ENCODE assay signal across 10 cellular contexts in the genomic region with DNA sequence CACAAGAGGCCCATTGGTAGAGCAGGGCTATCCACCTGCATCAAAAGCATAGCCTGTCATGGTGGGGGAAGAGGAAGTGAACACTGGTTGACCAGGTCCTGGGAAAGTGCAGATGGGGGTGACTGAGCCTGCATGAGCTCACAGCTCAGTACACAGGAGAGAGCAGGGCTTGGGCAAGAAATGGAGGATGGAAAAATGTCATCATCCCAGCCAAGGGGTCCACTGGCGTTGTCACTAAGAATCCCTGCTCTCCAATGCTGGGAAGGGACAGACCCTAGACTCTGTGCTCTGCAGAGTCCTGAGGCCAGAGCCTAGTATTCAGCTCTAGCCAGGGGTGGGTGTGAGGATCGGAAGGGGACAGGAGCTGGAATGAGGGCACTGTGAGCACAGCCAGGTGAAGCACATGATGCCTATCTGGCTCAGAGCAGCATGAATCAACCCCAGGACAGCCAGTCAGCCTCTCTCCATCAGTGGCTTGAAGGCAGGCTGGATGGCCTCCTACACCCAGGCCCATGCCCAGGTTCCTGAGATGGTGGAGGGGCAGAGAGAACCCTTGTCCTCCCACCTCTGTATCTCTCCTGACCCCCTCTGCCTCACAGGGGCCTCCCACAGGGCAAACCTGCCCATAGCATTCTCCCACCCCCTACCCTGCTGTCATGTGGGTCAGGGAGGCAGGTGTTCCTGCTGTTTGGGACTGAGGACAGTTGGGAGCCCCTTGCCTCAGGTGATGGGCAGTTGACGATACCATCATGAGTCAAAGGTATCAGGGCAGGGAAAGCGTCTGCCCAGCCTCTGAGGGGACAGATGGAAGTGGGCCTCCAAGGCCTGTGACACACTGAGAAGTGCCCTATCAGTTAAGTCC. TPM values are rescaled to one million over a fixed set of nuclear protein-coding genes. Genes with fewer than 3 reads are reported as not detected.
DNase-seq lines count a peak whose midpoint lies in the region; ATAC-seq and TF ChIP-seq lines count a peak whose summit lies in the region.
"Had no signal": no experiment of that assay in that cellular context is flagged by ENCODE, and none has a peak within 500 bp of the region (broad histone marks: within the 10 kb centered on the region; RNA-seq: fewer than 3 reads in every experiment).

No MANE protein-coding gene starts in this region.

- peak overlapping the region; percentile 72 for H3K9ac ChIP-seq in MM.1S (ENCODE audit: low read length)

- TF ChIP-seq CTCF in MM.1S (IDR thresholded peaks at IDR 0.05; ENCODE audit: low read length) = no peak
- TF ChIP-seq CTCF in dorsolateral prefrontal cortex (IDR thresholded peaks at IDR 0.05 in 54 of 56, conservative IDR thresholded peaks at IDR 0.05 in 2 of 56; ENCODE audit: low read depth in 1 of 56, partially characterized antibody in 56 of 56) = no peak
- TF ChIP-seq CTCF in thyroid gland (IDR thresholded peaks at IDR 0.05) = no peak
- no peak for TF ChIP-seq CTCF in tibial artery (IDR thresholded peaks at IDR 0.05)

- H3K9me2 ChIP-seq in MM.1S (replicated peaks; ENCODE audit: insufficient read depth, low read length) = no peaks in the 10 kb centered on the region

- no peaks in the 10 kb centered on the region for H3K9me3 Mint-ChIP-seq in activated naive CD4-positive, alpha-beta T cell treated with anti-CD3 and anti-CD28 coated beads, Interleukin-2, amount 10 ng/mL, durations not matched to agents 7 days and 5 days
- H3K9me3 Mint-ChIP-seq: nephron had no signal

- no peaks in the 10 kb centered on the region for H3K27me3 Mint-ChIP-seq in activated naive CD4-positive, alpha-beta T cell treated with anti-CD3 and anti-CD28 coated beads, Interleukin-2, amount 10 ng/mL, durations not matched to agents 7 days and 5 days

- no peak for DNase-seq in activated naive CD4-positive, alpha-beta T cell treated with anti-CD3 and anti-CD28 coated beads, Interleukin-2, amount 10 ng/mL, durations not matched to agents 7 days and 5 days
- DNase-seq in activated naive CD4-positive, alpha-beta T cell (lab: John Stamatoyannopoulos, UW) = no peak
- peak; percentile 47 for DNase-seq in MM.1S
- DNase-seq in dorsolateral prefrontal cortex = no peak
- DNase-seq in thyroid gland = no peak
- no peak for DNase-seq in tibial artery
- no peak for DNase-seq in NCI-H510A (lab: John Stamatoyannopoulos, UW)
- DNase-seq: NCI-H1930 had no signal

- H3K36me3 ChIP-seq in MM.1S (replicated peaks; ENCODE audit: insufficient read depth, low read length) (no peaks in the 10 kb centered on the region), thyroid gland (peaks cover 21 to 27% of the 10 kb centered on the region in 2 donors), tibial artery (peaks cover 20 to 59% (median 36%) of the 10 kb centered on the region in 3 donors)

- WGBS in thyroid gland, 2 donors = 93% methylated on average over 4 of the region's 4 CpGs

- H3K4me3 ChIP-seq in MM.1S (ENCODE audit: low read length) (peak overlapping the region; percentile 61), dorsolateral prefrontal cortex (no peak overlapping the region), thyroid gland (replicated peaks in 1 of 3) (no peak overlapping the region), tibial artery (no peak overlapping the region)

- ATAC-seq in GM21381 (IDR thresholded peaks at IDR 0.05; ENCODE audit: unreplicated experiment) = no peak

- TF ChIP-seq POLR2A in thyroid gland (IDR thresholded peaks at IDR 0.05) = no peak

- H3K79me2 ChIP-seq in MM.1S (ENCODE audit: low read length) = peaks cover 73% of the 10 kb centered on the region

- peaks cover 94% of the 10 kb centered on the region for H3K4me1 ChIP-seq in MM.1S (ENCODE audit: low read length)
- peaks cover 6 to 36% of the 10 kb centered on the region in 2 donors for H3K4me1 ChIP-seq in thyroid gland
- H3K4me1 ChIP-seq in tibial artery = peaks cover 0 to 34% (median 3%) of the 10 kb centered on the region in 4 donors

- intact Hi-C loops in dorsolateral prefrontal cortex (cut with DNase I) = loop anchor here (5.0 kb wide), 2 partner anchors 94 to 119 kb away; a partner anchor contains a TSS
- intact Hi-C loops in thyroid gland (cut with DNase I) = loop anchor here (5.0 kb wide), 2 partner anchors 99 to 119 kb away; a partner anchor contains a TSS
- intact Hi-C loops in tibial artery (cut with DNase I; ENCODE audit: low total_unique reads) = loop anchor here (5.0 kb wide), 1 partner anchor 119 kb away; a partner anchor contains a TSS

- no peak overlapping the region for H2AFZ ChIP-seq in MM.1S (ENCODE audit: low read length)

- peak overlapping the region; percentile 73 for H3K4me3 Mint-ChIP-seq in activated naive CD4-positive, alpha-beta T cell treated with anti-CD3 and anti-CD28 coated beads, Interleukin-2, amount 10 ng/mL, durations not matched to agents 7 days and 5 days
- H3K4me3 Mint-ChIP-seq: nephron had no signal

- H3K9me3 ChIP-seq in MM.1S (replicated peaks; ENCODE audit: insufficient read depth, low read length) (no peaks in the 10 kb centered on the region), thyroid gland (no peaks in the 10 kb centered on the region), tibial artery (no peaks in the 10 kb centered on the region)

- no peaks in the 10 kb centered on the region for H4K20me1 ChIP-seq in MM.1S (ENCODE audit: insufficient read depth, low read length)

- H3K27ac Mint-ChIP-seq in activated naive CD4-positive, alpha-beta T cell treated with anti-CD3 and anti-CD28 coated beads, Interleukin-2, amount 10 ng/mL, durations not matched to agents 7 days and 5 days = peak overlapping the region; percentile 100
- H3K27ac Mint-ChIP-seq: nephron had no signal

- peak overlapping the region; percentile 94 for H3K4me2 ChIP-seq in MM.1S (ENCODE audit: low read depth, low read length)

- peaks cover 71% of the 10 kb centered on the region for H3K4me1 Mint-ChIP-seq in activated naive CD4-positive, alpha-beta T cell treated with anti-CD3 and anti-CD28 coated beads, Interleukin-2, amount 10 ng/mL, durations not matched to agents 7 days and 5 days

- H3K36me3 Mint-ChIP-seq in activated naive CD4-positive, alpha-beta T cell treated with anti-CD3 and anti-CD28 coated beads, Interleukin-2, amount 10 ng/mL, durations not matched to agents 7 days and 5 days = peaks cover 11% of the 10 kb centered on the region

- H3K27me3 ChIP-seq in MM.1S (replicated peaks; ENCODE audit: insufficient read depth, low read length) (no peaks in the 10 kb centered on the region), dorsolateral prefrontal cortex (no peaks in the 10 kb centered on the region), thyroid gland (no peaks in the 10 kb centered on the region), tibial artery (no peaks in the 10 kb centered on the region)

- CTCF ChIA-PET in activated naive CD4-positive, alpha-beta T cell treated with anti-CD3 and anti-CD28 coated beads, Interleukin-2, amount 10 ng/mL, durations not matched to agents 7 days and 5 days (lab: Charles Lee) = interaction anchor here (1.6 to 6.5 kb wide), 10 partner anchors 8 to 117 kb away, joined by 3 to 238 read pairs (median 26); a partner anchor contains a TSS

- H3K27ac ChIP-seq in MM.1S (ENCODE audit: low read length) (peak overlapping the region; percentile 98), dorsolateral prefrontal cortex (peak overlapping the region in 34 of 59 donors; percentile 12 to 80 (median 44)), thyroid gland (peak overlapping the region in 2 of 3 donors; percentile 27 to 53), tibial artery (no peak overlapping the region)

- peaks cover 63% of the 10 kb centered on the region for H3F3A ChIP-seq in MM.1S (ENCODE audit: insufficient read depth, low read length)

RNA-seq across cellular contexts. Expression of a gene that starts 13.8 kb away (rescaled TPM):
- total RNA-seq in dorsolateral prefrontal cortex = 10 to 100 TPM; 34.3 to 54.9 (median 41.9) TPM
- total RNA-seq in thyroid gland = 10 to 100 TPM; 37.2 to 52.1 (median 47.2) TPM

RNA-seq across cellular contexts. Expression of a gene that starts 19.9 kb away (rescaled TPM):
- total RNA-seq in dorsolateral prefrontal cortex (100 to 1,000 TPM in 114 of 120 experiments, 10 to 100 TPM in 6; 67.9 to 185 (median 128) TPM), thyroid gland (10 to 100 TPM; 21.3 to 57.1 (median 41.2) TPM)

Comparison
In these comparisons a context has a peak if more than half of its experiments do, and no peak if none do; other contexts are left out.
1. H3K27ac ChIP-seq: peak in MM.1S (single experiment), dorsolateral prefrontal cortex (34 of 59) and thyroid gland (2 of 3); none in tibial artery (0 of 2).